2 cellular contexts compared by ENCODE assay signal in genomic region chr6:152221806-152222628, GRCh38.
A peak's percentile ranks its signal among the peaks of the same experiment; 100 is the strongest.
TF ChIP-seq lines count a peak whose summit lies in the region.

No MANE protein-coding gene starts in this region.

TF ChIP-seq in HEK293, 187 proteins besides CTCF, POLR2A, EP300 and RAD21 (continued from another document):
- TF ChIP-seq ZNF571 (tag by site-specific recombination; IDR thresholded peaks at IDR 0.05) (no peak), ZNF10 (tag by site-specific recombination; IDR thresholded peaks at IDR 0.05) (no peak), ZEB2 (tag by site-specific recombination; IDR thresholded peaks at IDR 0.05) (no peak), ZBTB26 (tag by site-specific recombination; optimal IDR thresholded peaks at IDR 0.05) (no peak), TRIM28 (IDR thresholded peaks at IDR 0.05; ENCODE audit: borderline replicate concordance, low read length) (peak; percentile 99), ZNF138 (tag by site-specific recombination; IDR thresholded peaks at IDR 0.05; ENCODE audit: borderline replicate concordance) (no peak), SETDB1 (IDR thresholded peaks at IDR 0.05; ENCODE audit: insufficient read length, low read length) (peak; percentile 100), ZNF26 (tag by site-specific recombination; IDR thresholded peaks at IDR 0.05) (no peak), TSHZ1 (tag by site-specific recombination; IDR thresholded peaks at IDR 0.05; ENCODE audit: borderline replicate concordance) (no peak), ZFP69B (tag by site-specific recombination; IDR thresholded peaks at IDR 0.05) (no peak), ZNF677 (tag by site-specific recombination; IDR thresholded peaks at IDR 0.05) (no peak), IKZF3 (tag by site-specific recombination; IDR thresholded peaks at IDR 0.05) (no peak), ZNF23 (tag by site-specific recombination; IDR thresholded peaks at IDR 0.05; ENCODE audit: borderline replicate concordance) (no peak), ZNF660 (tag by site-specific recombination; IDR thresholded peaks at IDR 0.05) (no peak), ZNF561 (tag by site-specific recombination; IDR thresholded peaks at IDR 0.05; ENCODE audit: borderline replicate concordance) (peak; percentile 92), ZNF248 (tag by site-specific recombination; IDR thresholded peaks at IDR 0.05) (no peak), ZNF785 (tag by site-specific recombination; IDR thresholded peaks at IDR 0.05) (no peak)

TF ChIP-seq in HEK293T, 16 proteins besides CTCF, POLR2A, EP300 and RAD21:
- TF ChIP-seq PKNOX1 (IDR thresholded peaks at IDR 0.05) (no peak), FOXK2 (IDR thresholded peaks at IDR 0.05) (no peak), CTBP1 (IDR thresholded peaks at IDR 0.05; ENCODE audit: borderline replicate concordance) (no peak), ARNT (IDR thresholded peaks at IDR 0.05) (no peak), NFRKB (IDR thresholded peaks at IDR 0.05) (no peak), SP1 (IDR thresholded peaks at IDR 0.05) (no peak), FOXA1 (IDR thresholded peaks at IDR 0.05) (no peak), ELF4 (IDR thresholded peaks at IDR 0.05) (no peak), L3MBTL2 (conservative IDR thresholded peaks at IDR 0.05) (no peak), SUZ12 (IDR thresholded peaks at IDR 0.05) (no peak), ZNF384 (IDR thresholded peaks at IDR 0.05) (no peak), FOXM1 (IDR thresholded peaks at IDR 0.05; ENCODE audit: borderline replicate concordance) (no peak), LEF1 (IDR thresholded peaks at IDR 0.05; ENCODE audit: borderline replicate concordance) (no peak), BHLHE40 (IDR thresholded peaks at IDR 0.05; ENCODE audit: borderline replicate concordance) (no peak), HDGF (IDR thresholded peaks at IDR 0.05; ENCODE audit: borderline replicate concordance) (no peak), TARDBP (IDR thresholded peaks at IDR 0.05) (no peak)
